ENCODE assay signal across 8 cellular contexts in genomic region chr6:35370124-35370741, GRCh38. TPM values are rescaled to one million over a fixed set of nuclear protein-coding genes. Genes with fewer than 3 reads are reported as not detected.
DNase-seq lines count a peak whose midpoint lies in the region; ATAC-seq, FAIRE-seq and TF ChIP-seq lines count a peak whose summit lies in the region.

No MANE protein-coding gene starts in this region.

- peak; percentile 59 for FAIRE-seq in astrocyte (lab: Jason Lieb, UNC)

- peak; percentile 61 for DNase-seq in Calu3
- peak; percentile 29 to 45 for DNase-seq in SJCRH30
- DNase-seq in astrocyte (ENCODE audit: low read depth), result peak; percentile 96
- peak; percentile 65 for DNase-seq in islet precursor cell
- DNase-seq in stimulated activated CD4-positive, alpha-beta T cell treated with anti-CD3 and anti-CD28 coated beads, Interleukin-2, amount 100 ng/mL, for 24 hours, result peak; percentile 32 to 50
- no peak for DNase-seq in NCI-H69 (lab: John Stamatoyannopoulos, UW)

- peaks cover 3% of the 10 kb centered on the region for H4K20me1 ChIP-seq in astrocyte (ENCODE audit: insufficient read depth, low read length)

- no peaks in the 10 kb centered on the region for H3K9me3 Mint-ChIP-seq in Calu3 (ENCODE audit: low read depth, unreplicated experiment)
- peaks cover 1% of the 10 kb centered on the region for H3K9me3 Mint-ChIP-seq in astrocyte (ENCODE audit: unreplicated experiment)

- H3K36me3 ChIP-seq in SJCRH30 (peaks cover 8% of the 10 kb centered on the region; the same call in 1 of the 2 replicates), astrocyte (ENCODE audit: insufficient read depth, low read length) (peaks cover 3% of the 10 kb centered on the region)

- peak overlapping the region; percentile 54 for H3K9ac ChIP-seq in astrocyte (ENCODE audit: low read length)

- CTCF ChIA-PET in Calu3 (lab: Charles Lee), result interaction anchor here (0.9 kb wide), 1 partner anchor 10 kb away, joined by 3 read pairs; no protein-coding TSS in a partner anchor

- H3K4me1 Mint-ChIP-seq in Calu3 (ENCODE audit: low read depth, unreplicated experiment) (peaks cover 34% of the 10 kb centered on the region), astrocyte (ENCODE audit: low read depth, unreplicated experiment) (peaks cover 36% of the 10 kb centered on the region)

- intact Hi-C loops in Calu3 (cut with micrococcal nuclease; ENCODE audit: unreplicated experiment), result no loop called here

- no TSS peak for BruUV-seq in Calu3 (replicated peaks; lab: Mats Ljungman, UMichigan)

- H3K4me3 ChIP-seq in SJCRH30 (no peak overlapping the region), astrocyte (ENCODE audit: insufficient read depth, low read depth, low read length) (peak overlapping the region; percentile 13)

- peak overlapping the region; percentile 43 for H3K27ac ChIP-seq in SJCRH30
- peak overlapping the region; percentile 83 for H3K27ac ChIP-seq in astrocyte (ENCODE audit: low read depth, low read length)

- H3K27me3 ChIP-seq in SJCRH30 (no peaks in the 10 kb centered on the region), astrocyte (ENCODE audit: insufficient read depth, low read length) (no peaks in the 10 kb centered on the region)

- peak; percentile 51 for ATAC-seq in HG02852 (IDR thresholded peaks at IDR 0.05; ENCODE audit: unreplicated experiment)
- ATAC-seq in HG03520 (IDR thresholded peaks at IDR 0.05; ENCODE audit: unreplicated experiment), result no peak

- no peaks in the 10 kb centered on the region for H3K27me3 Mint-ChIP-seq in Calu3 (ENCODE audit: unreplicated experiment)
- no peaks in the 10 kb centered on the region for H3K27me3 Mint-ChIP-seq in astrocyte (ENCODE audit: low read depth, unreplicated experiment)

- H3K36me3 Mint-ChIP-seq in Calu3 (ENCODE audit: insufficient read depth, unreplicated experiment), result no peaks in the 10 kb centered on the region
- H3K36me3 Mint-ChIP-seq in astrocyte (ENCODE audit: low read depth, unreplicated experiment), result peaks cover 4% of the 10 kb centered on the region

- H2AFZ ChIP-seq in astrocyte (ENCODE audit: low read depth, low read length), result peak overlapping the region; percentile 6

- no peak for TF ChIP-seq CTCF in Calu3 (IDR thresholded peaks at IDR 0.05; ENCODE audit: unreplicated experiment)
- TF ChIP-seq CTCF in astrocyte (IDR thresholded peaks at IDR 0.05; ENCODE audit: insufficient read depth, low read depth, low read length), result no peak

- H3K79me2 ChIP-seq in astrocyte (ENCODE audit: insufficient read depth, low read length), result peaks cover 62% of the 10 kb centered on the region

- H3K27ac Mint-ChIP-seq in Calu3 (ENCODE audit: unreplicated experiment) (peak overlapping the region; percentile 77), astrocyte (ENCODE audit: unreplicated experiment) (peak overlapping the region; percentile 92)

- peak overlapping the region; percentile 67 for H3K4me2 ChIP-seq in astrocyte (ENCODE audit: low read length)

- no peak overlapping the region for H3K4me3 Mint-ChIP-seq in Calu3 (ENCODE audit: low read depth, unreplicated experiment)
- peak overlapping the region; percentile 65 for H3K4me3 Mint-ChIP-seq in astrocyte (ENCODE audit: unreplicated experiment)

- H3K9me3 ChIP-seq in SJCRH30 (replicated peaks) (no peaks in the 10 kb centered on the region), astrocyte (ENCODE audit: insufficient read depth, low read depth, low read length) (no peaks in the 10 kb centered on the region)

- peaks cover 8% of the 10 kb centered on the region; the same call in 1 of the 2 replicates for H3K4me1 ChIP-seq in SJCRH30
- peaks cover 40% of the 10 kb centered on the region for H3K4me1 ChIP-seq in astrocyte (ENCODE audit: insufficient read depth, low read length)

RNA-seq across cellular contexts. Expression of gene PPARD, which starts 27.9 kb away (rescaled TPM):
- 26.2 and 26.8 TPM in 2 replicates for total RNA-seq in Calu3 (2022)
- total RNA-seq in SJCRH30 (2014; rRNA removed; shearing (Covaris generic)), result 9.5 and 10.6 TPM in 2 replicates
- 9.9 and 11.3 TPM in 2 replicates for total RNA-seq in astrocyte
